ENCODE assay signal across 1 cellular context in genomic region chr15:101008158-101009139, GRCh38.
TF ChIP-seq lines count a peak whose summit lies in the region.

No MANE protein-coding gene starts in this region.

TF ChIP-seq in HEK293, 187 proteins besides CTCF, POLR2A, EP300 and RAD21 (continued from another document and continues in another):
- TF ChIP-seq INSM2 (tag by site-specific recombination; IDR thresholded peaks at IDR 0.05), result no peak
- no peak for TF ChIP-seq ZNF510 (tag by site-specific recombination; IDR thresholded peaks at IDR 0.05; ENCODE audit: insufficient replicate concordance)
- no peak for TF ChIP-seq ZBTB7A (tag by site-specific recombination; IDR thresholded peaks at IDR 0.05; ENCODE audit: low read depth)
- no peak for TF ChIP-seq ZNF266 (tag by site-specific recombination; IDR thresholded peaks at IDR 0.05; ENCODE audit: low read depth)
- peak; percentile 64; the same call in 1 of the 2 replicates for TF ChIP-seq ZXDB (tag by site-specific recombination; IDR thresholded peaks at IDR 0.05)
- TF ChIP-seq, protein P1, sequence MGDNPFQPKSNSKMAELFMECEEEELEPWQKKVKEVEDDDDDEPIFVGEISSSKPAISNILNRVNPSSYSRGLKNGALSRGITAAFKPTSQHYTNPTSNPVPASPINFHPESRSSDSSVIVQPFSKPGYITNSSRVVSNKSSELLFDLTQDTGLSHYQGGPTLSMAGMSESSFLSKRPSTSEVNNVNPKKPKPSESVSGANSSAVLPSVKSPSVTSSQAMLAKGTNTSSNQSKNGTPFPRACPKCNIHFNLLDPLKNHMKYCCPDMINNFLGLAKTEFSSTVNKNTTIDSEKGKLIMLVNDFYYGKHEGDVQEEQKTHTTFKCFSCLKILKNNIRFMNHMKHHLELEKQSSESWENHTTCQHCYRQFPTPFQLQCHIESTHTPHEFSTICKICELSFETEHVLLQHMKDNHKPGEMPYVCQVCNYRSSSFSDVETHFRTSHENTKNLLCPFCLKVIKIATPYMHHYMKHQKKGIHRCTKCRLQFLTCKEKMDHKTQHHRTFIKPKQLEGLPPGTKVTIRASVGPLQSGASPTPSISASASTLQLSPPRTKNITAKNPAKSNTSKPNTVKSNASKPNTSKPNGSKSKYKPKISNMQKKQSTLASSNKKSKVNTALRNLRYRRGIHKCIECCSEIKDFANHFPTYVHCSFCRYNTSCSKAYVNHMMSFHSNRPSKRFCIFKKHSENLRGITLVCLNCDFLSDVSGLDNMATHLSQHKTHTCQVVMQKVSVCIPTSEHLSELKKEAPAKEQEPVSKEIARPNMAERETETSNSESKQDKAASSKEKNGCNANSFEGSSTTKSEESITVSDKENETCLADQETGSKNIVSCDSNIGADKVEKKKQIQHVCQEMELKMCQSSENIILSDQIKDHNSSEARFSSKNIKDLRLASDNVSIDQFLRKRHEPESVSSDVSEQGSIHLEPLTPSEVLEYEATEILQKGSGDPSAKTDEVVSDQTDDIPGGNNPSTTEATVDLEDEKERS (tag by site-specific recombination; IDR thresholded peaks at IDR 0.05), result no peak
- TF ChIP-seq ZNF19 (tag by site-specific recombination; IDR thresholded peaks at IDR 0.05; ENCODE audit: low read depth), result no peak
- TF ChIP-seq ZNF175 (tag by site-specific recombination; IDR thresholded peaks at IDR 0.05), result no peak
- 0 out of 2 replicates have a peak, but pooled peaks have one; percentile 41 for TF ChIP-seq MZF1 (tag by site-specific recombination; IDR thresholded peaks at IDR 0.05; ENCODE audit: borderline replicate concordance)
- no peak for TF ChIP-seq ZNF791 (tag by site-specific recombination; IDR thresholded peaks at IDR 0.05)
- no peak for TF ChIP-seq FEZF1 (tag by site-specific recombination; IDR thresholded peaks at IDR 0.05)
- TF ChIP-seq ZNF423 (tag by site-specific recombination; IDR thresholded peaks at IDR 0.05), result no peak
- TF ChIP-seq OVOL3 (tag by site-specific recombination; IDR thresholded peaks at IDR 0.05), result no peak
- TF ChIP-seq, protein P2, sequence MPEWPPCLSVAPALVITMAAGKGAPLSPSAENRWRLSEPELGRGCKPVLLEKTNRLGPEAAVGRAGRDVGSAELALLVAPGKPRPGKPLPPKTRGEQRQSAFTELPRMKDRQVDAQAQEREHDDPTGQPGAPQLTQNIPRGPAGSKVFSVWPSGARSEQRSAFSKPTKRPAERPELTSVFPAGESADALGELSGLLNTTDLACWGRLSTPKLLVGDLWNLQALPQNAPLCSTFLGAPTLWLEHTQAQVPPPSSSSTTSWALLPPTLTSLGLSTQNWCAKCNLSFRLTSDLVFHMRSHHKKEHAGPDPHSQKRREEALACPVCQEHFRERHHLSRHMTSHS (tag by site-specific recombination; IDR thresholded peaks at IDR 0.05), result no peak
- TF ChIP-seq ZNF221 (tag by site-specific recombination; IDR thresholded peaks at IDR 0.05; ENCODE audit: borderline replicate concordance), result no peak
- no peak for TF ChIP-seq ZNF704 (tag by site-specific recombination; IDR thresholded peaks at IDR 0.05)
- TF ChIP-seq ZNF292 (tag by site-specific recombination; IDR thresholded peaks at IDR 0.05; ENCODE audit: borderline replicate concordance, low read depth), result no peak
- no peak for TF ChIP-seq GLI2 (tag by site-specific recombination; IDR thresholded peaks at IDR 0.05; ENCODE audit: borderline replicate concordance, low read depth)
- TF ChIP-seq ZNF777 (tag by site-specific recombination; IDR thresholded peaks at IDR 0.05; ENCODE audit: borderline replicate concordance), result no peak
- no peak for TF ChIP-seq BCL11A (tag by site-specific recombination; IDR thresholded peaks at IDR 0.05; ENCODE audit: low read depth)
- peak; percentile 41 for TF ChIP-seq GLIS2 (tag by site-specific recombination; IDR thresholded peaks at IDR 0.05)
- no peak for TF ChIP-seq ZNF394 (tag by site-specific recombination; IDR thresholded peaks at IDR 0.05; ENCODE audit: borderline replicate concordance)
- TF ChIP-seq, protein P3, sequence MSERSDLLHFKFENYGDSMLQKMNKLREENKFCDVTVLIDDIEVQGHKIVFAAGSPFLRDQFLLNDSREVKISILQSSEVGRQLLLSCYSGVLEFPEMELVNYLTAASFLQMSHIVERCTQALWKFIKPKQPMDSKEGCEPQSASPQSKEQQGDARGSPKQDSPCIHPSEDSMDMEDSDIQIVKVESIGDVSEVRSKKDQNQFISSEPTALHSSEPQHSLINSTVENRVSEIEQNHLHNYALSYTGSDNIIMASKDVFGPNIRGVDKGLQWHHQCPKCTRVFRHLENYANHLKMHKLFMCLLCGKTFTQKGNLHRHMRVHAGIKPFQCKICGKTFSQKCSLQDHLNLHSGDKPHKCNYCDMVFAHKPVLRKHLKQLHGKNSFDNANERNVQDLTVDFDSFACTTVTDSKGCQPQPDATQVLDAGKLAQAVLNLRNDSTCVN (tag by site-specific recombination; optimal IDR thresholded peaks at IDR 0.05), result peak; percentile 59
- TF ChIP-seq ZNF830 (tag by site-specific recombination; IDR thresholded peaks at IDR 0.05; ENCODE audit: low read depth), result no peak
- TF ChIP-seq ZNF280C (tag by site-specific recombination; IDR thresholded peaks at IDR 0.05), result no peak
- TF ChIP-seq ZNF10 (tag by site-specific recombination; IDR thresholded peaks at IDR 0.05), result no peak
- TF ChIP-seq ZNF776 (tag by site-specific recombination; IDR thresholded peaks at IDR 0.05; ENCODE audit: borderline replicate concordance), result no peak
- no peak for TF ChIP-seq ZNF785 (tag by site-specific recombination; IDR thresholded peaks at IDR 0.05)
- TF ChIP-seq, protein P4, sequence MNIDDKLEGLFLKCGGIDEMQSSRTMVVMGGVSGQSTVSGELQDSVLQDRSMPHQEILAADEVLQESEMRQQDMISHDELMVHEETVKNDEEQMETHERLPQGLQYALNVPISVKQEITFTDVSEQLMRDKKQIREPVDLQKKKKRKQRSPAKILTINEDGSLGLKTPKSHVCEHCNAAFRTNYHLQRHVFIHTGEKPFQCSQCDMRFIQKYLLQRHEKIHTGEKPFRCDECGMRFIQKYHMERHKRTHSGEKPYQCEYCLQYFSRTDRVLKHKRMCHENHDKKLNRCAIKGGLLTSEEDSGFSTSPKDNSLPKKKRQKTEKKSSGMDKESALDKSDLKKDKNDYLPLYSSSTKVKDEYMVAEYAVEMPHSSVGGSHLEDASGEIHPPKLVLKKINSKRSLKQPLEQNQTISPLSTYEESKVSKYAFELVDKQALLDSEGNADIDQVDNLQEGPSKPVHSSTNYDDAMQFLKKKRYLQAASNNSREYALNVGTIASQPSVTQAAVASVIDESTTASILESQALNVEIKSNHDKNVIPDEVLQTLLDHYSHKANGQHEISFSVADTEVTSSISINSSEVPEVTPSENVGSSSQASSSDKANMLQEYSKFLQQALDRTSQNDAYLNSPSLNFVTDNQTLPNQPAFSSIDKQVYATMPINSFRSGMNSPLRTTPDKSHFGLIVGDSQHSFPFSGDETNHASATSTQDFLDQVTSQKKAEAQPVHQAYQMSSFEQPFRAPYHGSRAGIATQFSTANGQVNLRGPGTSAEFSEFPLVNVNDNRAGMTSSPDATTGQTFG (tag by site-specific recombination; IDR thresholded peaks at IDR 0.05; ENCODE audit: borderline replicate concordance), result no peak
- no peak for TF ChIP-seq ZNF548 (tag by site-specific recombination; IDR thresholded peaks at IDR 0.05)
- no peak for TF ChIP-seq GLI4 (tag by site-specific recombination; IDR thresholded peaks at IDR 0.05)
- no peak for TF ChIP-seq ZNF155 (tag by site-specific recombination; IDR thresholded peaks at IDR 0.05)
- TF ChIP-seq RBAK (tag by site-specific recombination; IDR thresholded peaks at IDR 0.05), result no peak
- TF ChIP-seq ZBTB20 (tag by site-specific recombination; IDR thresholded peaks at IDR 0.05), result no peak
- no peak for TF ChIP-seq ZBTB49 (tag by site-specific recombination; IDR thresholded peaks at IDR 0.05; ENCODE audit: low read depth)
- no peak for TF ChIP-seq ZNF433 (tag by site-specific recombination; IDR thresholded peaks at IDR 0.05; ENCODE audit: low read depth)
- TF ChIP-seq ZNF529 (tag by site-specific recombination; IDR thresholded peaks at IDR 0.05; ENCODE audit: insufficient replicate concordance), result no peak
- TF ChIP-seq YY2 (tag by site-specific recombination; IDR thresholded peaks at IDR 0.05), result no peak
- no peak for TF ChIP-seq ZNF248 (tag by site-specific recombination; IDR thresholded peaks at IDR 0.05)
- TF ChIP-seq PRDM10 (tag by site-specific recombination; IDR thresholded peaks at IDR 0.05), result peak; percentile 74
- TF ChIP-seq ZNF513 (tag by site-specific recombination; IDR thresholded peaks at IDR 0.05), result no peak
